37 cellular contexts compared by ENCODE assay signal in genomic region chrX:106976416-106976815, GRCh38. TPM values are rescaled to one million over a fixed set of nuclear protein-coding genes. Genes with fewer than 3 reads are reported as not detected.
"Had no signal": no experiment of that assay in that cellular context is flagged by ENCODE, and none has a peak within 500 bp of the region (broad histone marks: within the 10 kb centered on the region; RNA-seq: fewer than 3 reads in every experiment).

No MANE protein-coding gene starts in this region.

- DNase-seq: activated CD4-positive, alpha-beta memory T cell treated with anti-CD3 and anti-CD28 coated beads for 36 hours; activated CD4-positive, alpha-beta T cell treated with anti-CD3 and anti-CD28 coated beads for 36 hours; activated CD4-positive, alpha-beta T cell treated with anti-CD3 and anti-CD28 coated beads, Interleukin-2, amount 10 ng/mL, durations not matched to agents 24 days and 14 days; activated CD4-positive, CD25-positive, alpha-beta regulatory T cell; activated CD4-positive, CD25-positive, alpha-beta regulatory T cell treated with anti-CD3 and anti-CD28 coated beads, Interleukin-2, amount 50 U/mL, for 72 hours; activated CD8-positive, alpha-beta memory T cell treated with anti-CD3 and anti-CD28 coated beads, Interleukin-2, amount 10 ng/mL, durations not matched to agents 7 days and 5 days; activated CD8-positive, alpha-beta memory T cell treated with anti-CD3 and anti-CD28 coated beads, Interleukin-2, amount 50 U/mL, for 4 hours; activated CD8-positive, alpha-beta T cell treated with anti-CD3 and anti-CD28 coated beads, Interleukin-2, amount 10 ng/mL, durations not matched to agents 7 days and 5 days; activated gamma-delta T cell; activated naive CD4-positive, alpha-beta T cell; activated naive CD4-positive, alpha-beta T cell treated with anti-CD3 and anti-CD28 coated beads, Interleukin-2, amount 10 ng/mL, durations not matched to agents 7 days and 5 days; activated naive CD8-positive, alpha-beta T cell treated with anti-CD3 and anti-CD28 coated beads, Interleukin-2, amount 10 ng/mL, durations not matched to agents 7 days and 5 days; activated T-cell treated with anti-CD3 and anti-CD28 coated beads, Interleukin-2, amount 50 U/mL, for 1 hour; activated T-cell treated with anti-CD3 and anti-CD28 coated beads, Interleukin-2, amount 50 U/mL, for 48 hours; brain microvascular endothelial cell; central memory CD4-positive, alpha-beta T cell; cerebellar nuclear complex; colonic mucosa; effector CD8-positive, alpha-beta T cell; endodermal cell; erythroblast; foreskin keratinocyte; gastrocnemius medialis; heart right ventricle; T-helper 1 cell; T-helper 17 cell; T1000; WERI-Rb-1 had no signal

- H3K9me3 Mint-ChIP-seq: activated CD4-positive, alpha-beta memory T cell treated with anti-CD3 and anti-CD28 coated beads for 36 hours; activated CD4-positive, alpha-beta T cell treated with anti-CD3 and anti-CD28 coated beads, Interleukin-2, amount 10 ng/mL, durations not matched to agents 24 days and 14 days; activated naive CD4-positive, alpha-beta T cell treated with anti-CD3 and anti-CD28 coated beads, Interleukin-2, amount 10 ng/mL, durations not matched to agents 7 days and 5 days; activated naive CD8-positive, alpha-beta T cell treated with anti-CD3 and anti-CD28 coated beads, Interleukin-2, amount 10 ng/mL, durations not matched to agents 7 days and 5 days; activated T-helper 1 cell treated with anti-CD3 and anti-CD28 coated beads, Interleukin-12 subunit alpha, Interleukin-12 subunit beta, Interleukin-2, Interleukin-4 antibody, amounts not matched to agents 30 ng/mL and 10 ng/mL and 1 ng/mL, durations not matched to agents 14 hours and 24 hours and 36 hours; T-helper 2 cell treated with Interferon-gamma antibody and Interleukin-4, amounts not matched to agents 5 μg/mL and 100 μg/mL, for 36 hours had no signal

- H3K36me3 ChIP-seq: ascending aorta, brain microvascular endothelial cell, colonic mucosa, esophagus muscularis mucosa, gastrocnemius medialis, WERI-Rb-1 had no signal

- H3K9me3 ChIP-seq: ascending aorta, colonic mucosa, esophagus muscularis mucosa, gastrocnemius medialis, heart right ventricle had no signal

- H3K4me1 Mint-ChIP-seq: activated CD4-positive, alpha-beta T cell treated with anti-CD3 and anti-CD28 coated beads for 36 hours; activated CD4-positive, alpha-beta T cell treated with anti-CD3 and anti-CD28 coated beads, Interleukin-2, amount 10 ng/mL, durations not matched to agents 24 days and 14 days; activated CD8-positive, alpha-beta memory T cell treated with anti-CD3 and anti-CD28 coated beads, Interleukin-2, amount 10 ng/mL, durations not matched to agents 7 days and 5 days; activated naive CD4-positive, alpha-beta T cell treated with anti-CD3 and anti-CD28 coated beads, Interleukin-2, amount 10 ng/mL, durations not matched to agents 7 days and 5 days; activated naive CD8-positive, alpha-beta T cell treated with anti-CD3 and anti-CD28 coated beads, Interleukin-2, amount 10 ng/mL, durations not matched to agents 7 days and 5 days; endodermal cell; T-helper 17 cell had no signal

- H3K4me3 ChIP-seq: ascending aorta, cardiac muscle cell, colonic mucosa, esophagus muscularis mucosa, gastrocnemius medialis, heart right ventricle had no signal

- H3K4me3 Mint-ChIP-seq: activated CD4-positive, alpha-beta memory T cell treated with anti-CD3 and anti-CD28 coated beads for 36 hours; activated CD4-positive, alpha-beta T cell treated with anti-CD3 and anti-CD28 coated beads for 36 hours; activated CD4-positive, alpha-beta T cell treated with anti-CD3 and anti-CD28 coated beads, Interleukin-2, amount 10 ng/mL, durations not matched to agents 24 days and 14 days; activated CD8-positive, alpha-beta memory T cell treated with anti-CD3 and anti-CD28 coated beads, Interleukin-2, amount 10 ng/mL, durations not matched to agents 7 days and 5 days; activated CD8-positive, alpha-beta T cell treated with anti-CD3 and anti-CD28 coated beads, Interleukin-2, amount 10 ng/mL, durations not matched to agents 7 days and 5 days; activated naive CD4-positive, alpha-beta T cell treated with anti-CD3 and anti-CD28 coated beads, Interleukin-2, amount 10 ng/mL, durations not matched to agents 7 days and 5 days; activated naive CD8-positive, alpha-beta T cell treated with anti-CD3 and anti-CD28 coated beads, Interleukin-2, amount 10 ng/mL, durations not matched to agents 7 days and 5 days; activated T-helper 1 cell treated with anti-CD3 and anti-CD28 coated beads, Interleukin-12 subunit alpha, Interleukin-12 subunit beta, Interleukin-2, Interleukin-4 antibody, amounts not matched to agents 30 ng/mL and 10 ng/mL and 1 ng/mL, durations not matched to agents 14 hours and 24 hours and 36 hours; endodermal cell; T-helper 17 cell; T-helper 2 cell treated with Interferon-gamma antibody and Interleukin-4, amounts not matched to agents 5 μg/mL and 100 μg/mL, for 36 hours had no signal

- ATAC-seq: activated CD4-positive, alpha-beta T cell treated with anti-CD3 and anti-CD28 coated beads for 36 hours; activated CD8-positive, alpha-beta memory T cell treated with anti-CD3 and anti-CD28 coated beads, Interleukin-2, amount 10 ng/mL, durations not matched to agents 7 days and 5 days; activated CD8-positive, alpha-beta T cell treated with anti-CD3 and anti-CD28 coated beads, Interleukin-2, amount 10 ng/mL, durations not matched to agents 7 days and 5 days; activated naive CD4-positive, alpha-beta T cell treated with anti-CD3 and anti-CD28 coated beads, Interleukin-2, amount 50 U/mL, for 72 hours; foreskin keratinocyte; gastrocnemius medialis; heart right ventricle; T-helper 17 cell had no signal

- H3K27me3 Mint-ChIP-seq: activated CD4-positive, alpha-beta memory T cell treated with anti-CD3 and anti-CD28 coated beads for 36 hours; activated CD4-positive, alpha-beta T cell treated with anti-CD3 and anti-CD28 coated beads for 36 hours; activated CD4-positive, alpha-beta T cell treated with anti-CD3 and anti-CD28 coated beads, Interleukin-2, amount 10 ng/mL, durations not matched to agents 24 days and 14 days; activated CD8-positive, alpha-beta memory T cell treated with anti-CD3 and anti-CD28 coated beads, Interleukin-2, amount 10 ng/mL, durations not matched to agents 7 days and 5 days; activated naive CD4-positive, alpha-beta T cell treated with anti-CD3 and anti-CD28 coated beads, Interleukin-2, amount 10 ng/mL, durations not matched to agents 7 days and 5 days; activated naive CD8-positive, alpha-beta T cell treated with anti-CD3 and anti-CD28 coated beads, Interleukin-2, amount 10 ng/mL, durations not matched to agents 7 days and 5 days; T-helper 17 cell had no signal

- H3K4me1 ChIP-seq: ascending aorta, colonic mucosa, esophagus muscularis mucosa, foreskin keratinocyte, gastrocnemius medialis, heart right ventricle had no signal

- H3K27ac ChIP-seq: ascending aorta, brain microvascular endothelial cell, cardiac muscle cell, colonic mucosa, esophagus muscularis mucosa, foreskin keratinocyte, gastrocnemius medialis, heart right ventricle, WERI-Rb-1 had no signal

- H3K27ac Mint-ChIP-seq: activated CD4-positive, alpha-beta memory T cell treated with anti-CD3 and anti-CD28 coated beads for 36 hours; activated CD4-positive, alpha-beta T cell treated with anti-CD3 and anti-CD28 coated beads for 36 hours; activated CD4-positive, alpha-beta T cell treated with anti-CD3 and anti-CD28 coated beads, Interleukin-2, amount 10 ng/mL, durations not matched to agents 24 days and 14 days; activated CD8-positive, alpha-beta memory T cell treated with anti-CD3 and anti-CD28 coated beads, Interleukin-2, amount 10 ng/mL, durations not matched to agents 7 days and 5 days; activated CD8-positive, alpha-beta T cell treated with anti-CD3 and anti-CD28 coated beads, Interleukin-2, amount 10 ng/mL, durations not matched to agents 7 days and 5 days; activated naive CD4-positive, alpha-beta T cell treated with anti-CD3 and anti-CD28 coated beads, Interleukin-2, amount 10 ng/mL, durations not matched to agents 7 days and 5 days; activated naive CD4-positive, alpha-beta T cell treated with anti-CD3 and anti-CD28 coated beads, Interleukin-2, amount 50 U/mL, for 72 hours; activated naive CD8-positive, alpha-beta T cell treated with anti-CD3 and anti-CD28 coated beads, Interleukin-2, amount 10 ng/mL, durations not matched to agents 7 days and 5 days; activated T-helper 1 cell treated with anti-CD3 and anti-CD28 coated beads, Interleukin-12 subunit alpha, Interleukin-12 subunit beta, Interleukin-2, Interleukin-4 antibody, amounts not matched to agents 30 ng/mL and 10 ng/mL and 1 ng/mL, durations not matched to agents 14 hours and 24 hours and 36 hours; endodermal cell; T-helper 17 cell; T-helper 2 cell treated with Interferon-gamma antibody and Interleukin-4, amounts not matched to agents 5 μg/mL and 100 μg/mL, for 36 hours had no signal

- H3K27me3 ChIP-seq: ascending aorta, brain microvascular endothelial cell, cardiac muscle cell, colonic mucosa, esophagus muscularis mucosa, foreskin keratinocyte, gastrocnemius medialis had no signal

RNA-seq across cellular contexts. Expression of gene CLDN2, which starts 56.2 kb away (rescaled TPM):
- total RNA-seq: activated CD4-positive, alpha-beta memory T cell treated with anti-CD3 and anti-CD28 coated beads for 36 hours; activated CD4-positive, alpha-beta T cell treated with anti-CD3 and anti-CD28 coated beads for 36 hours; activated CD4-positive, alpha-beta T cell treated with anti-CD3 and anti-CD28 coated beads, Interleukin-2, amount 10 ng/mL, durations not matched to agents 24 days and 14 days; activated CD8-positive, alpha-beta memory T cell treated with anti-CD3 and anti-CD28 coated beads for 36 hours; activated CD8-positive, alpha-beta memory T cell treated with anti-CD3 and anti-CD28 coated beads, Interleukin-2, amount 10 ng/mL, durations not matched to agents 7 days and 5 days; activated CD8-positive, alpha-beta T cell treated with anti-CD3 and anti-CD28 coated beads, Interleukin-2, amount 10 ng/mL, durations not matched to agents 7 days and 5 days; activated naive CD4-positive, alpha-beta T cell treated with anti-CD3 and anti-CD28 coated beads, Interleukin-2, amount 50 U/mL, for 72 hours; activated naive CD8-positive, alpha-beta T cell treated with anti-CD3 and anti-CD28 coated beads, Interleukin-2, amount 10 ng/mL, durations not matched to agents 7 days and 5 days; activated T-helper 1 cell treated with anti-CD3 and anti-CD28 coated beads, Interleukin-12 subunit alpha, Interleukin-12 subunit beta, Interleukin-2, Interleukin-4 antibody, amounts not matched to agents 30 ng/mL and 10 ng/mL and 1 ng/mL, durations not matched to agents 14 hours and 24 hours and 36 hours; dermis microvascular lymphatic vessel endothelial cell; endodermal cell; foreskin keratinocyte; glomerular endothelial cell; heart right ventricle; T-helper 17 cell had no signal
- polyA plus RNA-seq: foreskin keratinocyte had no signal
